ENCODE assay signal across 13 cellular contexts in the genomic region with DNA sequence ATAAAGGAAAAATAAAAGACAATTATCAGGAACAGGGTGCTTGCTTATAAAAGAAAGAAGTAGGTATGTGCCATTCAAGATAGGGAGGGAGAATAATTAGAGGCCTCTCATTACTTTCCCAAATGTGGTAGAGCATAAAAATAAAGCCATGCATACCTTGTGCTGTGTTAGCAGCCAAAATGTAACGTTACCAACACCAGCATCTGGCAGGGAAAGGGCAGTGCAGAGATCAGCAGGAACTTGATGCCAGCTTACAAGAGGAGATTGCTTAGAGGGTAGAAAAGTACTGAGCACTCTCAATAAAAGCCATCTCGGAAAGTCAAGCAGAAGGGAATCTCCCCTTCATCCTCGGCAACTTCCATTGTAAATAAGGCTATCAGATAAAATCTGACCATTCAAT.
DNase-seq lines count a peak whose midpoint lies in the region; ATAC-seq and TF ChIP-seq lines count a peak whose summit lies in the region.
"Had no signal": no experiment of that assay in that cellular context is flagged by ENCODE, and none has a peak within 500 bp of the region (broad histone marks: within the 10 kb centered on the region; RNA-seq: fewer than 3 reads in every experiment).

No MANE protein-coding gene starts in this region.

- H4K8ac ChIP-seq in trophoblast cell (ENCODE audit: low read depth, low read length): no peak overlapping the region

- WGBS in heart right ventricle, 2 donors: 60 to 63% methylated on average over 3 of the region's 3 CpGs
- no CpG with 5 or more reads among the region's 3 CpGs for WGBS in trophoblast cell (ENCODE audit: extremely low coverage, insufficient coverage, insufficient read length)

- H3K14ac ChIP-seq in trophoblast cell (ENCODE audit: low read length): no peak overlapping the region

- TF ChIP-seq CTCF in right atrium auricular region (IDR thresholded peaks at IDR 0.05): no peak
- TF ChIP-seq CTCF in heart right ventricle (IDR thresholded peaks at IDR 0.05): no peak

- H3K9me3 Mint-ChIP-seq in activated T-cell treated with anti-CD3 and anti-CD28 coated beads, Interleukin-2, amount 50 U/mL, for 72 hours: peaks cover 0 to 7% of the 10 kb centered on the region in 2 donors

- H2AFZ ChIP-seq in trophoblast cell (ENCODE audit: insufficient read depth, low read length, poor library complexity): no peak overlapping the region
- H2AFZ ChIP-seq: GM23248 had no signal

- intact Hi-C loops in Right ventricle myocardium superior (cut with DNase I): no loop called here
- intact Hi-C loops in heart right ventricle (cut with DNase I): loop anchor here in 1 of 10 donors (10.0 kb wide), 1 partner anchor 97 kb away; no protein-coding TSS in a partner anchor

- no peaks in the 10 kb centered on the region for H3K9me3 ChIP-seq in right atrium auricular region
- H3K9me3 ChIP-seq in heart right ventricle: peaks cover 0 to 5% (median 0%) of the 10 kb centered on the region in 11 donors
- no peaks in the 10 kb centered on the region for H3K9me3 ChIP-seq in trophoblast cell (ENCODE audit: insufficient read depth, low read depth, low read length)
- H3K9me3 ChIP-seq: BLaER1 treated with 17β-estradiol and CSF1 and Interleukin-3, amounts not matched to agents 10 nM and 100 nM had no signal

- ATAC-seq in Right ventricle myocardium superior (ENCODE audit: poor library complexity) (peak; percentile 94), heart right ventricle (peak in 7 of 8 donors; percentile 61 to 95 (median 88)), esophagus mucosa (no peak)
- ATAC-seq in activated T-cell treated with anti-CD3 and anti-CD28 coated beads, Interleukin-2, amount 50 U/mL, for 72 hours (replicated peaks in 1 of 2): no peak
- ATAC-seq: CD8-positive, alpha-beta T cell had no signal

- no peaks in the 10 kb centered on the region for H3K27me3 Mint-ChIP-seq in activated T-cell treated with anti-CD3 and anti-CD28 coated beads, Interleukin-2, amount 50 U/mL, for 72 hours (ENCODE audit: low read depth)
- H3K27me3 Mint-ChIP-seq: B cell had no signal

- no peaks in the 10 kb centered on the region for H3K27me3 ChIP-seq in right atrium auricular region
- H3K27me3 ChIP-seq in heart right ventricle: no peaks in the 10 kb centered on the region
- H3K27me3 ChIP-seq in trophoblast cell (ENCODE audit: insufficient read depth, low read length): no peaks in the 10 kb centered on the region
- H3K27me3 ChIP-seq: BLaER1 treated with 17β-estradiol and CSF1 and Interleukin-3, amounts not matched to agents 10 nM and 100 nM had no signal

- H3K4me1 ChIP-seq in right atrium auricular region (peaks cover 0 to 7% of the 10 kb centered on the region in 2 donors), heart right ventricle (peaks cover 0 to 29% (median 6%) of the 10 kb centered on the region in 9 donors), trophoblast cell (ENCODE audit: control insufficient read depth in 1 of 2, insufficient read depth in 2 of 2, low read length in 2 of 2) (peaks cover 5% of the 10 kb centered on the region in 2 experiments)

- no peak overlapping the region for H3K4me3 Mint-ChIP-seq in activated T-cell treated with anti-CD3 and anti-CD28 coated beads, Interleukin-2, amount 50 U/mL, for 72 hours
- H3K4me3 Mint-ChIP-seq: B cell; CD8-positive, alpha-beta T cell had no signal

- no peak overlapping the region for H3K4me3 ChIP-seq in right atrium auricular region
- no peak overlapping the region for H3K4me3 ChIP-seq in heart right ventricle
- no peak overlapping the region for H3K4me3 ChIP-seq in trophoblast cell (ENCODE audit: low read depth, low read length)
- H3K4me3 ChIP-seq: BLaER1 treated with 17β-estradiol and CSF1 and Interleukin-3, amounts not matched to agents 10 nM and 100 nM; GM23248 had no signal

- H3K27ac ChIP-seq in right atrium auricular region (peak overlapping the region in 1 of 2 donors; percentile 23), heart right ventricle (peak overlapping the region in 5 of 10 donors; percentile 37 to 70 (median 52)), trophoblast cell (ENCODE audit: low read depth, low read length) (no peak overlapping the region)
- H3K27ac ChIP-seq: BLaER1 treated with 17β-estradiol and CSF1 and Interleukin-3, amounts not matched to agents 10 nM and 100 nM; GM23248 had no signal

- no peak overlapping the region for H2AK5ac ChIP-seq in trophoblast cell (ENCODE audit: low read length)

- H3K36me3 Mint-ChIP-seq in activated T-cell treated with anti-CD3 and anti-CD28 coated beads, Interleukin-2, amount 50 U/mL, for 72 hours (ENCODE audit: insufficient read depth in 2 of 2): peaks cover 2 to 3% of the 10 kb centered on the region in 2 donors

- no peak overlapping the region for H2BK5ac ChIP-seq in trophoblast cell (ENCODE audit: low read depth, low read length, poor library complexity)

- H3K36me3 ChIP-seq in right atrium auricular region: no peaks in the 10 kb centered on the region
- H3K36me3 ChIP-seq in heart right ventricle: no peaks in the 10 kb centered on the region
- no peaks in the 10 kb centered on the region for H3K36me3 ChIP-seq in trophoblast cell (ENCODE audit: control insufficient read depth in 1 of 2, insufficient read depth in 2 of 2, low read length in 2 of 2)
- H3K36me3 ChIP-seq: BLaER1 treated with 17β-estradiol and CSF1 and Interleukin-3, amounts not matched to agents 10 nM and 100 nM had no signal

- no peak overlapping the region for H3K18ac ChIP-seq in trophoblast cell (ENCODE audit: low read length)

- H4K91ac ChIP-seq in trophoblast cell (ENCODE audit: low read depth, low read length): no peak overlapping the region

- no peak overlapping the region for H4K12ac ChIP-seq in trophoblast cell (ENCODE audit: low read depth, low read length)

- no peak for DNase-seq in Right ventricle myocardium superior
- no peak for DNase-seq in right atrium auricular region (ENCODE audit: low spot score)
- DNase-seq in heart right ventricle: peak in 1 of 2 donors; percentile 19
- no peak for DNase-seq in trophoblast cell
- DNase-seq in activated CD4-positive, alpha-beta T cell treated with anti-CD3 and anti-CD28 coated beads for 48 hours: no peak
- no peak for DNase-seq in activated T-cell treated with anti-CD3 and anti-CD28 coated beads, Interleukin-2, amount 50 U/mL, for 72 hours
- DNase-seq: Calu3; CD8-positive, alpha-beta T cell; GM23248; HCEC 1CT had no signal

- H3K9ac ChIP-seq in trophoblast cell (ENCODE audit: low read length): no peak overlapping the region
- H3K9ac ChIP-seq: BLaER1 treated with 17β-estradiol and CSF1 and Interleukin-3, amounts not matched to agents 10 nM and 100 nM; GM23248 had no signal

- H2BK120ac ChIP-seq in trophoblast cell (ENCODE audit: insufficient read depth, low read length, poor library complexity): peak overlapping the region; percentile 46

- no peak overlapping the region for H3K23ac ChIP-seq in trophoblast cell (ENCODE audit: low read length)

- H3K27ac Mint-ChIP-seq in activated T-cell treated with anti-CD3 and anti-CD28 coated beads, Interleukin-2, amount 50 U/mL, for 72 hours: no peak overlapping the region
- H3K27ac Mint-ChIP-seq: B cell; CD8-positive, alpha-beta T cell had no signal

- no peak overlapping the region for H3K4me2 ChIP-seq in trophoblast cell (ENCODE audit: low read length)

- H3K79me2 ChIP-seq in trophoblast cell (ENCODE audit: control insufficient read depth, insufficient read depth, low read length, poor library complexity): no peaks in the 10 kb centered on the region

- no peaks in the 10 kb centered on the region for H3K4me1 Mint-ChIP-seq in activated T-cell treated with anti-CD3 and anti-CD28 coated beads, Interleukin-2, amount 50 U/mL, for 72 hours (ENCODE audit: low read depth)
- H3K4me1 Mint-ChIP-seq: B cell had no signal

- peak overlapping the region; percentile 13 for H2BK12ac ChIP-seq in trophoblast cell (ENCODE audit: low read length)

- peaks cover 3% of the 10 kb centered on the region for H3K79me1 ChIP-seq in trophoblast cell (ENCODE audit: low read length)

- H3K4ac ChIP-seq in trophoblast cell (ENCODE audit: low read depth, low read length): no peak overlapping the region

Comparison
In these comparisons a context has a peak if more than half of its experiments do, and no peak if none do; other contexts are left out.
1. ATAC-seq: peak in Right ventricle myocardium superior (single experiment) and heart right ventricle (7 of 8); none in esophagus mucosa (single experiment) and activated T-cell treated with anti-CD3 and anti-CD28 coated beads, Interleukin-2, amount 50 U/mL, for 72 hours (0 of 2).